26 cellular contexts compared by ENCODE assay signal in the genomic region with DNA sequence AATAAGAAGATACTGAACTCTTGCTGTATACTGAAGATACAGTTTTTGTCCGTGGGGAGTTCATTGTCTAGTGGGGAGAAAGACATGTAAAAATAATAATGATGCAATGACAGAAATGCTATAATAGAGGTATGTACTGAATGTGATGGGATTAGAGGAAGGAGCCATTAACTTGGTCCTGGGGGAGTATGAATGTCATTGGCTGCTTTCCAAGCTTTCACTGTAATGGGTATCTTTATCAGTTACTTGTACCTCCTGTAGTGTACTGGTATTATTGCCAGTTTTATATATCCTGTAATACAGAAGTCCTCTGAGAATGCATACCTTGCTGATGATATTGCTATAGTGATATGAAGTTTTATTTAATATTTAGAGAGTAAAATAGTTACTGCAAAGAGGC. TPM values are rescaled to one million over a fixed set of nuclear protein-coding genes. Genes with fewer than 3 reads are reported as not detected.
A peak's percentile ranks its signal among the peaks of the same experiment; 100 is the strongest.
DNase-seq lines count a peak whose midpoint lies in the region; TF ChIP-seq lines count a peak whose summit lies in the region.
"Had no signal": no experiment of that assay in that cellular context is flagged by ENCODE, and none has a peak within 500 bp of the region (broad histone marks: within the 10 kb centered on the region; RNA-seq: fewer than 3 reads in every experiment).

No MANE protein-coding gene starts in this region.

- H3K4me3 ChIP-seq in fibroblast of mammary gland (ENCODE audit: control insufficient read depth, low read depth, low read length) (no peak overlapping the region), esophagus squamous epithelium (no peak overlapping the region), WERI-Rb-1 (ENCODE audit: low read depth, low read length) (no peak overlapping the region)
- H3K4me3 ChIP-seq: ascending aorta had no signal

- H3K36me3 ChIP-seq in esophagus squamous epithelium (no peaks in the 10 kb centered on the region), WERI-Rb-1 (no peaks in the 10 kb centered on the region)

- H3K4me1 ChIP-seq in esophagus squamous epithelium: no peaks in the 10 kb centered on the region
- H3K4me1 ChIP-seq: ascending aorta had no signal

- intact Hi-C loops in esophagus squamous epithelium (cut with DNase I): no loop called here

- no peak for TF ChIP-seq CTCF in fibroblast of mammary gland (conservative IDR thresholded peaks at IDR 0.05; ENCODE audit: control insufficient read depth, insufficient read depth, low read depth, low read length)
- TF ChIP-seq CTCF in esophagus squamous epithelium (IDR thresholded peaks at IDR 0.05): no peak
- no peak for TF ChIP-seq CTCF in WERI-Rb-1 (IDR thresholded peaks at IDR 0.05; ENCODE audit: low read depth, low read length)

- H3K27ac ChIP-seq in esophagus squamous epithelium (no peak overlapping the region), WERI-Rb-1 (no peak overlapping the region)
- H3K27ac ChIP-seq: ascending aorta, HL-60 had no signal

- no peak for TF ChIP-seq POLR2A in esophagus squamous epithelium (IDR thresholded peaks at IDR 0.05)

- POLR2A ChIA-PET in HEK293T (lab: Yijun Ruan, JAX): no interaction called here

- peaks cover 0 to 17% (median 12%) of the 10 kb centered on the region in 3 donors for H3K9me3 ChIP-seq in esophagus squamous epithelium
- H3K9me3 ChIP-seq in WERI-Rb-1 (ENCODE audit: severe bottlenecking): peaks cover 10% of the 10 kb centered on the region
- H3K9me3 ChIP-seq: SK-N-SH had no signal

- peak; percentile 3 for DNase-seq in DMS153 (lab: John Stamatoyannopoulos, UW)
- DNase-seq in HEK293T (ENCODE audit: extremely low spot score): peak; percentile 40
- peak; percentile 21 to 40 for DNase-seq in NCI-H524 (lab: John Stamatoyannopoulos, UW)
- DNase-seq in fibroblast of mammary gland (ENCODE audit: low read depth): peak; percentile 6
- no peak for DNase-seq in HuH-7.5 (ENCODE audit: low spot score)
- no peak for DNase-seq in esophagus squamous epithelium (lab: John Stamatoyannopoulos, UW)
- DNase-seq in WERI-Rb-1: no peak
- DNase-seq: activated CD4-positive, alpha-beta T cell treated with anti-CD3 and anti-CD28 coated beads for 36 hours; activated CD8-positive, alpha-beta T cell treated with anti-CD3 and anti-CD28 coated beads, Interleukin-2, amount 10 ng/mL, durations not matched to agents 7 days and 5 days; caudate nucleus; Kasumi-1; MV-4-11; NCI-H2029; NCI-H774; posterior cingulate gyrus; right cardiac atrium; SK-N-SH; stimulated activated CD4-positive, alpha-beta T cell treated with anti-CD3 and anti-CD28 coated beads, Interleukin-12 subunit alpha, Interleukin-12 subunit beta, amount 100 ng/mL, for 4 hours; stimulated activated CD4-positive, alpha-beta T cell treated with anti-CD3 and anti-CD28 coated beads, Interleukin-4, amount 100 ng/mL, for 24 hours; T-helper 17 cell had no signal

- WGBS in esophagus squamous epithelium, 2 donors: 83 to 86% methylated on average over 1 of the region's 1 CpG

- CTCF ChIA-PET in HEK293T (lab: Yijun Ruan, JAX): no interaction called here

- H3K27me3 ChIP-seq in esophagus squamous epithelium (no peaks in the 10 kb centered on the region), WERI-Rb-1 (ENCODE audit: insufficient read depth, low read depth, severe bottlenecking) (no peaks in the 10 kb centered on the region)
- H3K27me3 ChIP-seq: ascending aorta had no signal

TF ChIP-seq in HEK293T, 16 proteins besides CTCF, POLR2A, EP300 and RAD21:
- TF ChIP-seq TARDBP (IDR thresholded peaks at IDR 0.05) (no peak), SP1 (IDR thresholded peaks at IDR 0.05) (no peak), L3MBTL2 (conservative IDR thresholded peaks at IDR 0.05) (no peak), FOXA1 (IDR thresholded peaks at IDR 0.05) (no peak), NFRKB (IDR thresholded peaks at IDR 0.05) (no peak), CTBP1 (IDR thresholded peaks at IDR 0.05; ENCODE audit: borderline replicate concordance) (peak; percentile 56; the same call in 1 of the 2 replicates), LEF1 (IDR thresholded peaks at IDR 0.05; ENCODE audit: borderline replicate concordance) (no peak)
- TF ChIP-seq, protein P1, sequence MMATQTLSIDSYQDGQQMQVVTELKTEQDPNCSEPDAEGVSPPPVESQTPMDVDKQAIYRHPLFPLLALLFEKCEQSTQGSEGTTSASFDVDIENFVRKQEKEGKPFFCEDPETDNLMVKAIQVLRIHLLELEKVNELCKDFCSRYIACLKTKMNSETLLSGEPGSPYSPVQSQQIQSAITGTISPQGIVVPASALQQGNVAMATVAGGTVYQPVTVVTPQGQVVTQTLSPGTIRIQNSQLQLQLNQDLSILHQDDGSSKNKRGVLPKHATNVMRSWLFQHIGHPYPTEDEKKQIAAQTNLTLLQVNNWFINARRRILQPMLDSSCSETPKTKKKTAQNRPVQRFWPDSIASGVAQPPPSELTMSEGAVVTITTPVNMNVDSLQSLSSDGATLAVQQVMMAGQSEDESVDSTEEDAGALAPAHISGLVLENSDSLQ (IDR thresholded peaks at IDR 0.05): peak; percentile 45; the same call in 1 of the 2 replicates

RNA-seq across cellular contexts. Expression of a gene that starts 7.4 kb away (rescaled TPM):
- total RNA-seq in esophagus squamous epithelium: 1 to 10 TPM in 3 of 4 donors, under 1 TPM in 1; 0.83 to 4.0 (median 2.7) TPM

RNA-seq across cellular contexts. Expression of a gene that starts 12.3 kb away (rescaled TPM):
- total RNA-seq in esophagus squamous epithelium: not detected
- total RNA-seq: activated CD4-positive, alpha-beta T cell treated with anti-CD3 and anti-CD28 coated beads for 36 hours; activated naive CD4-positive, alpha-beta T cell treated with anti-CD3 and anti-CD28 coated beads, Interleukin-2, amount 50 U/mL, for 72 hours; ascending aorta; left lobe of liver; right cardiac atrium; T-helper 17 cell; ureter had no signal

RNA-seq across cellular contexts. Expression of a gene that starts 57.8 kb away (rescaled TPM):
- total RNA-seq in esophagus squamous epithelium: under 1 TPM in 1 of 4 donors, not detected in 3; 0.38 TPM
- total RNA-seq: activated CD8-positive, alpha-beta T cell treated with anti-CD3 and anti-CD28 coated beads, Interleukin-2, amount 10 ng/mL, durations not matched to agents 7 days and 5 days; ascending aorta; left lobe of liver; OCI-LY7; T-helper 17 cell had no signal

Comparison
In these comparisons a context has a peak if more than half of its experiments do, and no peak if none do; other contexts are left out.
1. DNase-seq: peak in DMS153 (single experiment), HEK293T (single experiment), NCI-H524 (2 of 2) and fibroblast of mammary gland (single experiment); none in HuH-7.5 (single experiment), esophagus squamous epithelium (single experiment) and WERI-Rb-1 (single experiment).